In genomic region chr15:72783563-72784232, GRCh38 we compare ENCODE assay signal across 1 cellular context.
TF ChIP-seq lines count a peak whose summit lies in the region.

TSS of gene ADPGK (minus strand) at chr15:72783758. CDS start at chr15:72783691, 67 bp downstream.

TF ChIP-seq in K562, 482 proteins besides CTCF, POLR2A, EP300 and RAD21 (continued from another document):
- TF ChIP-seq ZBTB43 (CRISPR knock-in tag; IDR thresholded peaks at IDR 0.05) (no peak), SP2 (IDR thresholded peaks at IDR 0.05; ENCODE audit: extremely low read depth, low read depth, low read length, poor library complexity, severe bottlenecking) (no peak), FOXK1 (CRISPR knock-in tag; IDR thresholded peaks at IDR 0.05; ENCODE audit: borderline replicate concordance) (0 out of 2 replicates have a peak, but pooled peaks have one; percentile 47), ZFX (CRISPR knock-in tag; IDR thresholded peaks at IDR 0.05) (peak; percentile 94), IRF1 (CRISPR knock-in tag; IDR thresholded peaks at IDR 0.05; ENCODE audit: borderline replicate concordance) (no peak), ZBTB12 (CRISPR knock-in tag; IDR thresholded peaks at IDR 0.05) (peak; percentile 100), MTA2 (IDR thresholded peaks at IDR 0.05; ENCODE audit: low read depth) (no peak), ZNF384 (IDR thresholded peaks at IDR 0.05; ENCODE audit: low read depth, low read length) (0 out of 2 replicates have a peak, but pooled peaks have one; percentile 11), GATAD2B (IDR thresholded peaks at IDR 0.05; ENCODE audit: borderline replicate concordance) (peak; percentile 70; the same call in 1 of the 2 replicates), DNMT1 (IDR thresholded peaks at IDR 0.05) (0 out of 2 replicates have a peak, but pooled peaks have one; percentile 51), THRA (IDR thresholded peaks at IDR 0.05) (no peak), PHB2 (IDR thresholded peaks at IDR 0.05; ENCODE audit: low read depth) (no peak), LARP7 (IDR thresholded peaks at IDR 0.05) (no peak; the same call in 1 of the 2 replicates), BRCA1 (IDR thresholded peaks at IDR 0.05) (no peak), BRCA1 (CRISPR knock-in tag; IDR thresholded peaks at IDR 0.05) (no peak), ETS2 (tag; IDR thresholded peaks at IDR 0.05; ENCODE audit: borderline replicate concordance, poor library complexity, severe bottlenecking) (no peak), CCNT2 (IDR thresholded peaks at IDR 0.05; ENCODE audit: borderline replicate concordance, extremely low read depth, insufficient read length, low read depth, low read length) (peak; percentile 73), ZNF431 (CRISPR knock-in tag; IDR thresholded peaks at IDR 0.05) (no peak; the same call in 1 of the 2 replicates), ZNF551 (CRISPR knock-in tag; IDR thresholded peaks at IDR 0.05) (no peak)
